ENCODE assay signal across 8 cellular contexts in genomic region chr1:181128592-181129497, GRCh38. TPM values are rescaled to one million over a fixed set of nuclear protein-coding genes. Genes with fewer than 3 reads are reported as not detected.
DNase-seq lines count a peak whose midpoint lies in the region; ATAC-seq, FAIRE-seq and TF ChIP-seq lines count a peak whose summit lies in the region.

No MANE protein-coding gene starts in this region.

- TF ChIP-seq CTCF in brain (conservative IDR thresholded peaks at IDR 0.05) = no peak
- no peak for TF ChIP-seq CTCF in neural crest cell (conservative IDR thresholded peaks at IDR 0.05)

- ATAC-seq in GM18517 (IDR thresholded peaks at IDR 0.05; ENCODE audit: unreplicated experiment) = peak; percentile 61
- ATAC-seq in HG02610 (IDR thresholded peaks at IDR 0.05; ENCODE audit: unreplicated experiment) = peak; percentile 35

- DNase-seq in NCI-H146 (lab: John Stamatoyannopoulos, UW) (peak; percentile 70), neural crest cell (ENCODE audit: low read depth, low spot score) (peak; percentile 22), dermis blood vessel endothelial cell (no peak), posterior vena cava (ENCODE audit: low spot score) (no peak), H54 (ENCODE audit: insufficient read length, low spot score) (no peak)

- peak overlapping the region; percentile 90 to 97 (median 95) for H3K27ac Mint-ChIP-seq in brain
- peak overlapping the region; percentile 58 for H3K27ac Mint-ChIP-seq in neural crest cell (ENCODE audit: unreplicated experiment)

- peaks cover 80% of the 10 kb centered on the region for H3K4me1 Mint-ChIP-seq in brain
- peaks cover 69% of the 10 kb centered on the region for H3K4me1 Mint-ChIP-seq in neural crest cell

- peak overlapping the region; percentile 13 to 55 (median 37) for H3K4me3 Mint-ChIP-seq in brain
- H3K4me3 Mint-ChIP-seq in neural crest cell = peak overlapping the region; percentile 5

- H3K9me3 Mint-ChIP-seq in brain = peaks cover 0 to 5% (median 0%) of the 10 kb centered on the region in 5 experiments
- no peaks in the 10 kb centered on the region for H3K9me3 Mint-ChIP-seq in neural crest cell

- peaks cover 5% of the 10 kb centered on the region for H3K27me3 Mint-ChIP-seq in brain
- no peaks in the 10 kb centered on the region for H3K27me3 Mint-ChIP-seq in neural crest cell (ENCODE audit: low read depth)

- no peak for FAIRE-seq in H54 (lab: Jason Lieb, UNC)

- TF ChIP-seq POLR2A in H54 (IDR thresholded peaks at IDR 0.05; ENCODE audit: low read depth, low read length) = no peak

- H3K36me3 Mint-ChIP-seq in brain (no peaks in the 10 kb centered on the region), neural crest cell (ENCODE audit: low read depth) (no peaks in the 10 kb centered on the region)

- intact Hi-C loops in posterior vena cava (cut with DNase I) = no loop called here

RNA-seq across cellular contexts. Expression of gene IER5, which starts 40.3 kb away (rescaled TPM):
- polyA plus RNA-seq in brain (ENCODE audit: insufficient read depth, low read depth, low replicate concordance) = 12.4 TPM
- total RNA-seq in neural crest cell (7.5 and 7.7 TPM in 2 replicates), dermis blood vessel endothelial cell (26.6 and 29.1 TPM in 2 replicates), posterior vena cava (10 to 100 TPM; 12.0 to 27.3 TPM)

Comparison
In these comparisons a context has a peak if more than half of its experiments do, and no peak if none do; other contexts are left out.
1. DNase-seq: peak in NCI-H146 (single experiment) and neural crest cell (single experiment); none in dermis blood vessel endothelial cell (single experiment), posterior vena cava (single experiment) and H54 (single experiment).